ENCODE assay signal across 15 cellular contexts in genomic region chr5:100634937-100635336, GRCh38.
DNase-seq lines count a peak whose midpoint lies in the region; ATAC-seq and TF ChIP-seq lines count a peak whose summit lies in the region.
"Had no signal": no experiment of that assay in that cellular context is flagged by ENCODE, and none has a peak within 500 bp of the region (broad histone marks: within the 10 kb centered on the region; RNA-seq: fewer than 3 reads in every experiment).

No MANE protein-coding gene starts in this region.

- no peaks in the 10 kb centered on the region for H3K9me3 Mint-ChIP-seq in activated naive CD8-positive, alpha-beta T cell treated with anti-CD3 and anti-CD28 coated beads, Interleukin-2, amount 50 U/mL, for 24 hours
- H3K9me3 Mint-ChIP-seq in activated CD4-positive, alpha-beta T cell treated with anti-CD3 and anti-CD28 coated beads, Interleukin-2, amount 10 ng/mL, durations not matched to agents 24 days and 14 days = no peaks in the 10 kb centered on the region
- H3K9me3 Mint-ChIP-seq: activated B cell treated with CpG ODN at 0.5 μM for 24 hours, brain, memory B cell had no signal

- H3K27me3 Mint-ChIP-seq in activated naive CD8-positive, alpha-beta T cell treated with anti-CD3 and anti-CD28 coated beads, Interleukin-2, amount 50 U/mL, for 24 hours = no peaks in the 10 kb centered on the region
- peaks cover 8% of the 10 kb centered on the region for H3K27me3 Mint-ChIP-seq in activated CD4-positive, alpha-beta T cell treated with anti-CD3 and anti-CD28 coated beads, Interleukin-2, amount 10 ng/mL, durations not matched to agents 24 days and 14 days
- H3K27me3 Mint-ChIP-seq: activated B cell treated with CpG ODN at 0.5 μM for 24 hours had no signal

- DNase-seq in RWPE2 (ENCODE audit: low spot score) = no peak
- no peak for DNase-seq in activated naive CD8-positive, alpha-beta T cell treated with anti-CD3 and anti-CD28 coated beads, Interleukin-2, amount 50 U/mL, for 24 hours
- no peak for DNase-seq in activated CD4-positive, alpha-beta T cell treated with anti-CD3 and anti-CD28 coated beads, Interleukin-2, amount 10 ng/mL, durations not matched to agents 24 days and 14 days
- DNase-seq in psoas muscle = no peak
- no peak for DNase-seq in left ventricle myocardium superior
- DNase-seq: activated B cell treated with CpG ODN at 0.5 μM for 24 hours; NCI-H1092; NCI-H524; Right ventricle myocardium superior; stimulated activated CD4-positive, alpha-beta T cell treated with anti-CD3 and anti-CD28 coated beads, Interleukin-15, amount 100 ng/mL, for 24 hours had no signal

- H3K4me1 ChIP-seq in RWPE2 (ENCODE audit: insufficient read depth, poor library complexity, severe bottlenecking) (no peaks in the 10 kb centered on the region), psoas muscle (no peaks in the 10 kb centered on the region)

- no peaks in the 10 kb centered on the region for H3K9me3 ChIP-seq in RWPE2 (ENCODE audit: severe bottlenecking)
- no peaks in the 10 kb centered on the region for H3K9me3 ChIP-seq in psoas muscle

- TF ChIP-seq CTCF in RWPE2 (IDR thresholded peaks at IDR 0.05; ENCODE audit: poor library complexity, severe bottlenecking) (no peak), psoas muscle (IDR thresholded peaks at IDR 0.05) (no peak)

- H3K36me3 ChIP-seq in RWPE2 (ENCODE audit: low read depth) = no peaks in the 10 kb centered on the region
- H3K36me3 ChIP-seq in psoas muscle (ENCODE audit: insufficient read depth in 1 of 2, low read depth in 1 of 2) = no peaks in the 10 kb centered on the region

- H3K27ac Mint-ChIP-seq in activated naive CD8-positive, alpha-beta T cell treated with anti-CD3 and anti-CD28 coated beads, Interleukin-2, amount 50 U/mL, for 24 hours = no peak overlapping the region
- H3K27ac Mint-ChIP-seq in activated CD4-positive, alpha-beta T cell treated with anti-CD3 and anti-CD28 coated beads, Interleukin-2, amount 10 ng/mL, durations not matched to agents 24 days and 14 days = no peak overlapping the region
- H3K27ac Mint-ChIP-seq: activated B cell treated with CpG ODN at 0.5 μM for 24 hours, brain, memory B cell had no signal

- intact Hi-C loops in activated CD4-positive, alpha-beta T cell treated with anti-CD3 and anti-CD28 coated beads, Interleukin-2, amount 10 ng/mL, durations not matched to agents 24 days and 14 days (cut with micrococcal nuclease) = no loop called here
- intact Hi-C loops in psoas muscle (cut with DNase I) (no loop called here), left ventricle myocardium superior (cut with micrococcal nuclease) (no loop called here)

- no peak overlapping the region for H3K4me3 Mint-ChIP-seq in activated naive CD8-positive, alpha-beta T cell treated with anti-CD3 and anti-CD28 coated beads, Interleukin-2, amount 50 U/mL, for 24 hours
- no peak overlapping the region for H3K4me3 Mint-ChIP-seq in activated CD4-positive, alpha-beta T cell treated with anti-CD3 and anti-CD28 coated beads, Interleukin-2, amount 10 ng/mL, durations not matched to agents 24 days and 14 days
- H3K4me3 Mint-ChIP-seq: activated B cell treated with CpG ODN at 0.5 μM for 24 hours, brain, memory B cell had no signal

- no peaks in the 10 kb centered on the region for H3K36me3 Mint-ChIP-seq in activated naive CD8-positive, alpha-beta T cell treated with anti-CD3 and anti-CD28 coated beads, Interleukin-2, amount 50 U/mL, for 24 hours (ENCODE audit: low read depth)
- no peaks in the 10 kb centered on the region for H3K36me3 Mint-ChIP-seq in activated CD4-positive, alpha-beta T cell treated with anti-CD3 and anti-CD28 coated beads, Interleukin-2, amount 10 ng/mL, durations not matched to agents 24 days and 14 days (ENCODE audit: low read depth)
- H3K36me3 Mint-ChIP-seq: brain, memory B cell had no signal

- no peaks in the 10 kb centered on the region for H3K4me1 Mint-ChIP-seq in activated naive CD8-positive, alpha-beta T cell treated with anti-CD3 and anti-CD28 coated beads, Interleukin-2, amount 50 U/mL, for 24 hours
- H3K4me1 Mint-ChIP-seq in activated CD4-positive, alpha-beta T cell treated with anti-CD3 and anti-CD28 coated beads, Interleukin-2, amount 10 ng/mL, durations not matched to agents 24 days and 14 days = no peaks in the 10 kb centered on the region
- H3K4me1 Mint-ChIP-seq: memory B cell had no signal

- H3K27ac ChIP-seq in RWPE2 (ENCODE audit: poor library complexity, severe bottlenecking) = no peak overlapping the region
- no peak overlapping the region for H3K27ac ChIP-seq in psoas muscle

- no peaks in the 10 kb centered on the region for H3K27me3 ChIP-seq in RWPE2 (ENCODE audit: insufficient read depth, poor library complexity, severe bottlenecking)
- H3K27me3 ChIP-seq in psoas muscle (ENCODE audit: insufficient read depth in 3 of 3, low read length in 2 of 3) = no peaks in the 10 kb centered on the region

- ATAC-seq in GM18517 (IDR thresholded peaks at IDR 0.05; ENCODE audit: unreplicated experiment) = peak; percentile 70
- peak; percentile 86 for ATAC-seq in GM21528 (IDR thresholded peaks at IDR 0.05; ENCODE audit: low FRiP score, unreplicated experiment)
- peak; percentile 62 for ATAC-seq in HG03060 (IDR thresholded peaks at IDR 0.05; ENCODE audit: low read depth, unreplicated experiment)
- ATAC-seq in RWPE2 (ENCODE audit: low read depth) = peak; percentile 38; the same call in 2 of the 3 replicates
- no peak for ATAC-seq in activated naive CD8-positive, alpha-beta T cell treated with anti-CD3 and anti-CD28 coated beads, Interleukin-2, amount 50 U/mL, for 24 hours
- ATAC-seq in psoas muscle = no peak
- no peak for ATAC-seq in left ventricle myocardium superior

- H3K4me3 ChIP-seq in RWPE2 (ENCODE audit: severe bottlenecking) (no peak overlapping the region), psoas muscle (no peak overlapping the region)

- 11 to 24% (median 18%) methylated on average over 1 of the region's 1 CpG for WGBS in psoas muscle, 3 donors

Comparison
In these comparisons a context has a peak if more than half of its experiments do, and no peak if none do; other contexts are left out.
1. ATAC-seq: peak in GM18517 (single experiment), GM21528 (single experiment), HG03060 (single experiment) and RWPE2 (single experiment); none in activated naive CD8-positive, alpha-beta T cell treated with anti-CD3 and anti-CD28 coated beads, Interleukin-2, amount 50 U/mL, for 24 hours (single experiment), psoas muscle (0 of 4) and left ventricle myocardium superior (single experiment).